In genomic region chr1:219909476-219909875, GRCh38 we compare ENCODE assay signal across 1 cellular context.
TF ChIP-seq lines count a peak whose summit lies in the region.

No MANE protein-coding gene starts in this region.

TF ChIP-seq in H1, 55 proteins besides CTCF, POLR2A, EP300 and RAD21 (continued from another document):
- TF ChIP-seq, protein P1, sequence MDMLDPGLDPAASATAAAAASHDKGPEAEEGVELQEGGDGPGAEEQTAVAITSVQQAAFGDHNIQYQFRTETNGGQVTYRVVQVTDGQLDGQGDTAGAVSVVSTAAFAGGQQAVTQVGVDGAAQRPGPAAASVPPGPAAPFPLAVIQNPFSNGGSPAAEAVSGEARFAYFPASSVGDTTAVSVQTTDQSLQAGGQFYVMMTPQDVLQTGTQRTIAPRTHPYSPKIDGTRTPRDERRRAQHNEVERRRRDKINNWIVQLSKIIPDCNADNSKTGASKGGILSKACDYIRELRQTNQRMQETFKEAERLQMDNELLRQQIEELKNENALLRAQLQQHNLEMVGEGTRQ (IDR thresholded peaks at IDR 0.05; ENCODE audit: low read length): no peak
- TF ChIP-seq HDAC2 (IDR thresholded peaks at IDR 0.05; ENCODE audit: borderline replicate concordance in 1 of 2, low read depth in 2 of 2, low read length in 2 of 2) (no peak), SIX5 (IDR thresholded peaks at IDR 0.05; ENCODE audit: low read depth, low read length) (no peak), SUZ12 (IDR thresholded peaks at IDR 0.05; ENCODE audit: low read length) (no peak), CREB1 (IDR thresholded peaks at IDR 0.05) (no peak), CBX5 (IDR thresholded peaks at IDR 0.05; ENCODE audit: low read depth, low read length) (no peak), MAFK (IDR thresholded peaks at IDR 0.05; ENCODE audit: low read depth, low read length) (no peak), TAF7 (optimal IDR thresholded peaks at IDR 0.05; ENCODE audit: borderline replicate concordance, low read depth, low read length) (no peak), SP4 (IDR thresholded peaks at IDR 0.05; ENCODE audit: low read length) (no peak), EZH2 (IDR thresholded peaks at IDR 0.05; ENCODE audit: low read depth, low read length, severe bottlenecking) (no peak)
